In genomic region chr19:39409207-39409885, GRCh38 we compare ENCODE assay signal across 8 cellular contexts. TPM values are rescaled to one million over a fixed set of nuclear protein-coding genes. Genes with fewer than 3 reads are reported as not detected.
DNase-seq lines count a peak whose midpoint lies in the region; ATAC-seq and TF ChIP-seq lines count a peak whose summit lies in the region.

No MANE protein-coding gene starts in this region.

- ATAC-seq in central memory CD8-positive, alpha-beta T cell (replicated peaks; ENCODE audit: extremely low read depth, poor library complexity, severe bottlenecking) = peak; percentile 1
- ATAC-seq in HG03469 (IDR thresholded peaks at IDR 0.05; ENCODE audit: unreplicated experiment) (no peak), HG03442 (IDR thresholded peaks at IDR 0.05; ENCODE audit: unreplicated experiment) (no peak)

- in situ Hi-C loops in GM13976 (cut with MboI; ENCODE audit: low sequenced_read_pairs, unreplicated experiment) = no loop called here

- no peak for TF ChIP-seq CTCF in GM13976 (IDR thresholded peaks at IDR 0.05; ENCODE audit: borderline replicate concordance, control extremely low read depth, extremely low read depth, insufficient read depth, missing control alignments)
- TF ChIP-seq CTCF in kidney epithelial cell (IDR thresholded peaks at IDR 0.05; ENCODE audit: insufficient read depth, low read length, poor library complexity, severe bottlenecking) = no peak

- H3K27me3 Mint-ChIP-seq in central memory CD8-positive, alpha-beta T cell = no peaks in the 10 kb centered on the region

- H3K36me3 ChIP-seq in kidney epithelial cell (ENCODE audit: control insufficient read depth, insufficient read depth, low read length) = peaks cover 1% of the 10 kb centered on the region

- peak overlapping the region; percentile 80 for H3K4me3 Mint-ChIP-seq in central memory CD8-positive, alpha-beta T cell

- peak; percentile 62 for DNase-seq in GM13976 (ENCODE audit: low spot score)
- DNase-seq in NCI-H1930 (lab: John Stamatoyannopoulos, UW) = peak; percentile 87 to 92
- peak; percentile 73 for DNase-seq in activated CD4-positive, CD25-positive, alpha-beta regulatory T cell treated with anti-CD3 and anti-CD28 coated beads, Interleukin-2, amount 50 U/mL, for 16 hours (ENCODE audit: low read depth, low spot score)
- peak in 1 of 2 donors; percentile 78 for DNase-seq in central memory CD8-positive, alpha-beta T cell (ENCODE audit: low spot score in 2 of 2)
- DNase-seq in kidney epithelial cell (ENCODE audit: low read depth) = no peak
- DNase-seq in stimulated activated CD4-positive, alpha-beta T cell treated with anti-CD3 and anti-CD28 coated beads, Interleukin-15, amount 100 ng/mL, for 48 hours (ENCODE audit: low read depth in 2 of 2) = peak; percentile 79 to 85

- peak overlapping the region; percentile 64 for H3K4me3 ChIP-seq in kidney epithelial cell (ENCODE audit: low read depth, low read length)

- H3K36me3 Mint-ChIP-seq in central memory CD8-positive, alpha-beta T cell (ENCODE audit: insufficient read depth) = peaks cover 82% of the 10 kb centered on the region

- H3K27ac Mint-ChIP-seq in central memory CD8-positive, alpha-beta T cell (ENCODE audit: low read depth) = peak overlapping the region; percentile 100

- H3K27me3 ChIP-seq in kidney epithelial cell (ENCODE audit: control insufficient read depth, insufficient read depth, low read length) = no peaks in the 10 kb centered on the region

- peaks cover 65% of the 10 kb centered on the region for H3K4me1 Mint-ChIP-seq in central memory CD8-positive, alpha-beta T cell

- H3K9me3 Mint-ChIP-seq in central memory CD8-positive, alpha-beta T cell = peaks cover 5% of the 10 kb centered on the region

RNA-seq across cellular contexts. Expression of gene ZFP36, which starts 2.7 kb away (rescaled TPM):
- 7.5 and 12.4 TPM in 2 replicates for total RNA-seq in kidney epithelial cell

RNA-seq across cellular contexts. Expression of gene PLEKHG2, which starts 3.1 kb away (rescaled TPM):
- 22.8 and 46.9 TPM in 2 replicates for total RNA-seq in kidney epithelial cell

RNA-seq across cellular contexts. Expression of gene MED29, which starts 18.2 kb away (rescaled TPM):
- total RNA-seq in kidney epithelial cell = 22.8 and 28.6 TPM in 2 replicates

RNA-seq across cellular contexts. Expression of gene PAF1, which starts 18.4 kb away (rescaled TPM):
- 37.8 and 44.6 TPM in 2 replicates for total RNA-seq in kidney epithelial cell

RNA-seq across cellular contexts. Expression of gene RPS16, which starts 26.4 kb away (rescaled TPM):
- 1,721 and 2,288 TPM in 2 replicates for total RNA-seq in kidney epithelial cell
